In the genomic region with DNA sequence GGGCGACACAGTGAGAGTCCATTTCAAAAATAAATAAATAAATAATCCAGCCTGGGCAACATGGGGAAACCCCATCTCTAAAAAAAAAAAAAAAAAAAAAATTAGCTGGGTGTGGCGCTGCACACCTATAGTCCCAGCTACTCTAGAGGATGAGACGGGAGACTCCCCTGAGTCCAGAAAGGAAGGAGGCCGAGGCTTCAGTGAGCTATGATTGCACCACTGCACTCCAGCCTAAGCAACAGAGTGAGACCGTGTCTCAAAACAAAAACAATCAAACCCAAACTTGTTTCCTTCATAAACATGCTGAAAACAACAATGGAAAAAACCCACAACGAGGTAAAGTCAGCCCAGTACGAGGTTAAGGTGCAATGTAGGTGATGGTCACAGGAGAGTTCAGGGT, we compare ENCODE assay signal across 9 cellular contexts. TPM values are rescaled to one million over a fixed set of nuclear protein-coding genes. Genes with fewer than 3 reads are reported as not detected.
A peak's percentile ranks its signal among the peaks of the same experiment; 100 is the strongest.
DNase-seq lines count a peak whose midpoint lies in the region; ATAC-seq, FAIRE-seq and TF ChIP-seq lines count a peak whose summit lies in the region.
"Had no signal": no experiment of that assay in that cellular context is flagged by ENCODE, and none has a peak within 500 bp of the region (broad histone marks: within the 10 kb centered on the region; RNA-seq: fewer than 3 reads in every experiment).

No MANE protein-coding gene starts in this region.

- H2AFZ ChIP-seq in OCI-LY3 (ENCODE audit: low read depth, low read length): no peak overlapping the region
- no peak overlapping the region for H2AFZ ChIP-seq in endothelial cell of umbilical vein (ENCODE audit: low read depth, low read length)

- H3K4me3 Mint-ChIP-seq in Calu3 (ENCODE audit: low read depth, unreplicated experiment) (peak overlapping the region; percentile 93), osteocyte (ENCODE audit: unreplicated experiment) (peak overlapping the region; percentile 86)

- TF ChIP-seq CTCF in Calu3 (IDR thresholded peaks at IDR 0.05; ENCODE audit: unreplicated experiment) (no peak), OCI-LY3 (IDR thresholded peaks at IDR 0.05; ENCODE audit: low read depth, low read length) (no peak), endothelial cell of umbilical vein (IDR thresholded peaks at IDR 0.05; ENCODE audit: extremely low read depth in 1 of 2, insufficient read depth in 1 of 2, low read depth in 1 of 2, low read length in 2 of 2) (no peak), osteocyte (IDR thresholded peaks at IDR 0.05) (no peak)

- intact Hi-C loops in Calu3 (cut with micrococcal nuclease; ENCODE audit: unreplicated experiment): no loop called here
- intact Hi-C loops in endothelial cell of umbilical vein (cut with micrococcal nuclease): no loop called here

- dilution Hi-C loops in endothelial cell of umbilical vein (cut with MboI; ENCODE audit: extremely low pct_ligation_motif_present, low sequenced_read_pairs): no loop called here

- H3K27ac Mint-ChIP-seq in Calu3 (ENCODE audit: unreplicated experiment): peak overlapping the region; percentile 79
- H3K27ac Mint-ChIP-seq in osteocyte (ENCODE audit: unreplicated experiment): peak overlapping the region; percentile 77

- H3K9ac ChIP-seq in OCI-LY3 (ENCODE audit: low read length) (peak overlapping the region; percentile 92), endothelial cell of umbilical vein (replicated peaks; ENCODE audit: extremely low read depth, insufficient read depth, low read length) (peak overlapping the region; percentile 95)

- H3K4me3 ChIP-seq in OCI-LY3 (ENCODE audit: low read length): peak overlapping the region; percentile 97
- H3K4me3 ChIP-seq in endothelial cell of umbilical vein (replicated peaks in 1 of 3; ENCODE audit: insufficient read depth in 1 of 3, low read depth in 1 of 3, low read length in 3 of 3): peak overlapping the region; percentile 63 to 93 (median 78)

- POLR2A ChIA-PET in endothelial cell of umbilical vein (lab: Charles Lee) (interaction anchor here (1.0 kb wide), 1 partner anchor 48 kb away, joined by 3 read pairs; no protein-coding TSS in a partner anchor), HEK293T (lab: Yijun Ruan, JAX) (interaction anchor here (0.9 to 1.3 kb wide), 4 partner anchors 14 to 157 kb away, joined by 3 to 4 read pairs (median 3); no protein-coding TSS in a partner anchor)

- H3K36me3 ChIP-seq in OCI-LY3 (replicated peaks; ENCODE audit: low read depth, low read length) (peaks cover 19% of the 10 kb centered on the region), endothelial cell of umbilical vein (ENCODE audit: control insufficient read depth in 2 of 2, extremely low read depth in 1 of 2, insufficient read depth in 2 of 2, low read length in 2 of 2) (peaks cover 11 to 12% of the 10 kb centered on the region in 2 experiments)

- TF ChIP-seq POLR2A in endothelial cell of umbilical vein (IDR thresholded peaks at IDR 0.05; ENCODE audit: low read depth, low read length): no peak

- no peaks in the 10 kb centered on the region for H3K9me3 Mint-ChIP-seq in Calu3 (ENCODE audit: low read depth, unreplicated experiment)
- H3K9me3 Mint-ChIP-seq in osteocyte (ENCODE audit: unreplicated experiment): no peaks in the 10 kb centered on the region

- DNase-seq in Calu3 (no peak), endothelial cell of umbilical vein (ENCODE audit: low read depth, low spot score) (no peak), osteocyte (ENCODE audit: extremely low spot score, unreplicated experiment) (no peak), NCI-H510A treated with DMSO at 0.1 percent for 48 hours (lab: John Stamatoyannopoulos, UW) (no peak), 8988T (no peak), HEK293T (ENCODE audit: extremely low spot score) (no peak)

- H3K27me3 ChIP-seq in OCI-LY3 (ENCODE audit: low read depth, low read length): no peaks in the 10 kb centered on the region
- no peaks in the 10 kb centered on the region for H3K27me3 ChIP-seq in endothelial cell of umbilical vein (ENCODE audit: control insufficient read depth in 2 of 2, insufficient read depth in 2 of 2, low read length in 2 of 2)

- BruUV-seq in Calu3 (replicated peaks; lab: Mats Ljungman, UMichigan): no TSS peak
- BruUV-seq in endothelial cell of umbilical vein (replicated peaks; lab: Mats Ljungman, UMichigan): no TSS peak

- FAIRE-seq in endothelial cell of umbilical vein (lab: Jason Lieb, UNC): no peak
- FAIRE-seq: endometrium had no signal

- H4K20me1 ChIP-seq in OCI-LY3 (ENCODE audit: insufficient read depth, low read length) (peaks cover 5% of the 10 kb centered on the region), endothelial cell of umbilical vein (replicated peaks; ENCODE audit: control insufficient read depth, extremely low read depth, insufficient read depth, low read length) (no peaks in the 10 kb centered on the region)

- CTCF ChIA-PET in Calu3 (lab: Charles Lee) (interaction anchor here (0.6 to 1.9 kb wide), 5 partner anchors 17 to 724 kb away, joined by 3 to 9 read pairs (median 3); a partner anchor contains a TSS), endothelial cell of umbilical vein (lab: Charles Lee) (interaction anchor here (1.3 to 1.7 kb wide), 3 partner anchors 14 to 150 kb away, joined by 3 to 5 read pairs (median 5); no protein-coding TSS in a partner anchor), HEK293T (lab: Yijun Ruan, JAX) (interaction anchor here (0.7 to 2.8 kb wide), 4 partner anchors 19 to 242 kb away, joined by 3 to 11 read pairs (median 5); no protein-coding TSS in a partner anchor)

- H3K27me3 Mint-ChIP-seq in Calu3 (ENCODE audit: unreplicated experiment) (no peaks in the 10 kb centered on the region), osteocyte (ENCODE audit: unreplicated experiment) (no peaks in the 10 kb centered on the region)

- H3K4me1 Mint-ChIP-seq in Calu3 (ENCODE audit: low read depth, unreplicated experiment) (peaks cover 47% of the 10 kb centered on the region), osteocyte (ENCODE audit: unreplicated experiment) (peaks cover 26% of the 10 kb centered on the region)

- no peaks in the 10 kb centered on the region for H3K9me3 ChIP-seq in OCI-LY3 (ENCODE audit: insufficient read depth, low read length)
- H3K9me3 ChIP-seq in endothelial cell of umbilical vein (replicated peaks; ENCODE audit: control insufficient read depth, insufficient read depth, low read length): no peaks in the 10 kb centered on the region

- H3K4me1 ChIP-seq in OCI-LY3 (ENCODE audit: low read length) (peaks cover 14% of the 10 kb centered on the region), endothelial cell of umbilical vein (ENCODE audit: control insufficient read depth, extremely low read depth, insufficient read depth, low read length) (peaks cover 9% of the 10 kb centered on the region)

- peaks cover 90% of the 10 kb centered on the region for H3K36me3 Mint-ChIP-seq in Calu3 (ENCODE audit: insufficient read depth, unreplicated experiment)
- peaks cover 10% of the 10 kb centered on the region for H3K36me3 Mint-ChIP-seq in osteocyte (ENCODE audit: unreplicated experiment)

- peak overlapping the region; percentile 77 for H3K27ac ChIP-seq in OCI-LY3 (ENCODE audit: low read length)
- peak overlapping the region; percentile 87 for H3K27ac ChIP-seq in endothelial cell of umbilical vein (ENCODE audit: insufficient read depth, low read depth, low read length)

- no peaks in the 10 kb centered on the region for H3K9me1 ChIP-seq in endothelial cell of umbilical vein (replicated peaks; ENCODE audit: control insufficient read depth, extremely low read depth, insufficient read depth, low read length)

- H3K79me2 ChIP-seq in OCI-LY3 (ENCODE audit: low read length): peaks cover 41% of the 10 kb centered on the region
- peaks cover 45% of the 10 kb centered on the region for H3K79me2 ChIP-seq in endothelial cell of umbilical vein (ENCODE audit: control insufficient read depth, insufficient read depth, low read length)

- H3K4me2 ChIP-seq in OCI-LY3 (ENCODE audit: low read length) (peak overlapping the region; percentile 97), endothelial cell of umbilical vein (ENCODE audit: insufficient read depth, low read length) (peak overlapping the region; percentile 98)

- no peak for ATAC-seq in HG02885 (IDR thresholded peaks at IDR 0.05; ENCODE audit: poor library complexity, unreplicated experiment)

TF ChIP-seq in HEK293T, 16 proteins besides CTCF, POLR2A, EP300 and RAD21 (continues in another document):
- TF ChIP-seq ZNF384 (IDR thresholded peaks at IDR 0.05): no peak
- no peak for TF ChIP-seq FOXA1 (IDR thresholded peaks at IDR 0.05)
- no peak for TF ChIP-seq ELF4 (IDR thresholded peaks at IDR 0.05)

RNA-seq across cellular contexts. Expression of a gene that starts 1.2 kb away (rescaled TPM):
- total RNA-seq in Calu3 (2022): 37.4 and 39.1 TPM in 2 replicates
- total RNA-seq in endothelial cell of umbilical vein: 10.6 and 11.3 TPM in 2 replicates
- polyA plus RNA-seq in endothelial cell of umbilical vein: 4.7 and 6.8 TPM in 2 replicates
- 5.4 and 6.4 TPM in 2 replicates for polyA plus RNA-seq in endothelial cell of umbilical vein (2011; cell fraction: cytosol; rRNA removed)
- 17.4 and 23.5 TPM in 2 replicates for polyA plus RNA-seq in endothelial cell of umbilical vein (2011; cell fraction: nucleus; rRNA removed)
- polyA plus RNA-seq in endothelial cell of umbilical vein (2012): 4.4 and 5.5 TPM in 2 replicates
- 7.1 and 12.1 TPM in 2 replicates for polyA minus RNA-seq in endothelial cell of umbilical vein
- 4.8 TPM for polyA minus RNA-seq in endothelial cell of umbilical vein (2011; cell fraction: cytosol; rRNA and poly(A)+ RNA removed)
- 29.2 and 32.2 TPM in 2 replicates for polyA minus RNA-seq in endothelial cell of umbilical vein (2011; cell fraction: nucleus; rRNA and poly(A)+ RNA removed)
- 11.2 and 11.4 TPM in 2 replicates for total RNA-seq in osteocyte

RNA-seq across cellular contexts. Expression of a gene that starts 8.8 kb away (rescaled TPM):
- total RNA-seq in Calu3 (2022) (0.71 and 1.3 TPM in 2 replicates), endothelial cell of umbilical vein (not detected in 2 replicates), osteocyte (not detected in 2 replicates)
- polyA plus RNA-seq in endothelial cell of umbilical vein: not detected in 2 replicates
- polyA plus RNA-seq in endothelial cell of umbilical vein (2011; cell fraction: cytosol; rRNA removed): not detected in 2 replicates
- not detected in 2 replicates for polyA plus RNA-seq in endothelial cell of umbilical vein (2011; cell fraction: nucleus; rRNA removed)
- 0.08 TPM in 1 of 2 replicates, not detected in the other for polyA plus RNA-seq in endothelial cell of umbilical vein (2012)
- not detected in 2 replicates for polyA minus RNA-seq in endothelial cell of umbilical vein
- not detected for polyA minus RNA-seq in endothelial cell of umbilical vein (2011; cell fraction: cytosol; rRNA and poly(A)+ RNA removed)
- polyA minus RNA-seq in endothelial cell of umbilical vein (2011; cell fraction: nucleus; rRNA and poly(A)+ RNA removed): not detected in 2 replicates

RNA-seq across cellular contexts. Expression of a gene that starts 19.7 kb away (rescaled TPM):
- 173 and 220 TPM in 2 replicates for total RNA-seq in Calu3 (2022)
- 0.46 and 0.49 TPM in 2 replicates for total RNA-seq in endothelial cell of umbilical vein
- 0.58 and 0.76 TPM in 2 replicates for polyA plus RNA-seq in endothelial cell of umbilical vein
- polyA plus RNA-seq in endothelial cell of umbilical vein (2011; cell fraction: cytosol; rRNA removed): 0.37 and 0.44 TPM in 2 replicates
- 0.65 and 0.84 TPM in 2 replicates for polyA plus RNA-seq in endothelial cell of umbilical vein (2011; cell fraction: nucleus; rRNA removed)
- 0.66 and 1.1 TPM in 2 replicates for polyA plus RNA-seq in endothelial cell of umbilical vein (2012)
- polyA minus RNA-seq in endothelial cell of umbilical vein: 1.7 and 2.1 TPM in 2 replicates
- 5.3 TPM for polyA minus RNA-seq in endothelial cell of umbilical vein (2011; cell fraction: cytosol; rRNA and poly(A)+ RNA removed)
- polyA minus RNA-seq in endothelial cell of umbilical vein (2011; cell fraction: nucleus; rRNA and poly(A)+ RNA removed): not detected in 2 replicates
- 5.8 and 7.0 TPM in 2 replicates for total RNA-seq in osteocyte

Comparison
In these comparisons a context has a peak if more than half of its experiments do, and no peak if none do; other contexts are left out.
1. RNA of a gene that starts 19.7 kb away (total RNA-seq): 173 to 220 TPM in Calu3; 5.8 to 7.0 TPM in osteocyte and 0.46 to 0.49 TPM in endothelial cell of umbilical vein; every median in the first group is over 10 times any median in the second.